In the genomic region with DNA sequence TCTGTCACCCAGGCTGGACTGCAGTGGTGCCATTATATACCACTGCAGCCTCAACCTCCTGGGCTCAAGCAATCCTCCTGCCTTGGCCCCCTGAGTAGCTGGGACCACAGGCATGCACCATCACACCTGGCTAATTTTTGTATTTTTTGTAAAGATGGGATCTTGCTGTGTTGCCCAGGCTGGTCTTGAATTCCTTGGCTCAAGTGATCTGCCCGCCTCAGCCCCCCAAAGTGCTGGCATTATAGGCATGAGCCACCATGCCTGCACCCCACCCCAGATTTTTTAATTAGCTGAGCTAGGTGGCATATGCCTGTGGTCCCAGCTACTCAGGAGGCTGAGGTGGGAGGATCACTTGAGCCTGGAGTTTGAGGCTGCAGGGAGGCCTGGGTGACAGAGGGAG, we compare ENCODE assay signal across 12 cellular contexts. TPM values are rescaled to one million over a fixed set of nuclear protein-coding genes. Genes with fewer than 3 reads are reported as not detected.
"Had no signal": no experiment of that assay in that cellular context is flagged by ENCODE, and none has a peak within 500 bp of the region (broad histone marks: within the 10 kb centered on the region; RNA-seq: fewer than 3 reads in every experiment).

No MANE protein-coding gene starts in this region.

RNA-seq across cellular contexts. Expression of gene CREB3L3, which starts 10.5 kb away (rescaled TPM):
- total RNA-seq: dermis microvascular lymphatic vessel endothelial cell; esophagus mucosa; esophagus squamous epithelium; glomerular endothelial cell; heart right ventricle; kidney; left ventricle myocardium inferior; lung; mammary epithelial cell; mesothelial cell of epicardium; naive thymus-derived CD4-positive, alpha-beta T cell had no signal
- polyA plus RNA-seq: immature natural killer cell; mammary epithelial cell; naive thymus-derived CD4-positive, alpha-beta T cell had no signal
